Comparison of ENCODE assay signal across 1 cellular context in the genomic region with DNA sequence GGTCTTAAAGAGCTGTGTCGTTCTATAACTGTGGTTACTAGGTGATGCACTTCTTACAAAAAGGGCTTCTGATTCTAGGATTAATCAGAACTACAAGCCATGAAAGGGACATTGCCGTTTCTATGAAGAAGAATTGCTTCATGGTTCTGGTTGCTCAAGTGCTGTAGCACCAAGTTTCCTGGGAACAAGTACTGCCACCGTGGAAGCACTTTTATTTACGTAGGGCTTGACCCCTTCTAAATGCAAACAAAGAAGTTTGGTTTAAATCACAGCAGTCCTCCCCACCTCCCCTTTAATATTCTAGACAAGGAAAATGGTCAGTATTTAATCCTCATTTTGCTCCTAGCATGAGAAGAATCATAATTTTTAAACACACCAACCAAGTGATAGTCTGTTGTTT.
A peak's percentile ranks its signal among the peaks of the same experiment; 100 is the strongest.
TF ChIP-seq lines count a peak whose summit lies in the region.

No MANE protein-coding gene starts in this region.

TF ChIP-seq in HepG2, 621 proteins besides CTCF, POLR2A, EP300 and RAD21 (continued from another document and continues in another):
- TF ChIP-seq, protein P1, sequence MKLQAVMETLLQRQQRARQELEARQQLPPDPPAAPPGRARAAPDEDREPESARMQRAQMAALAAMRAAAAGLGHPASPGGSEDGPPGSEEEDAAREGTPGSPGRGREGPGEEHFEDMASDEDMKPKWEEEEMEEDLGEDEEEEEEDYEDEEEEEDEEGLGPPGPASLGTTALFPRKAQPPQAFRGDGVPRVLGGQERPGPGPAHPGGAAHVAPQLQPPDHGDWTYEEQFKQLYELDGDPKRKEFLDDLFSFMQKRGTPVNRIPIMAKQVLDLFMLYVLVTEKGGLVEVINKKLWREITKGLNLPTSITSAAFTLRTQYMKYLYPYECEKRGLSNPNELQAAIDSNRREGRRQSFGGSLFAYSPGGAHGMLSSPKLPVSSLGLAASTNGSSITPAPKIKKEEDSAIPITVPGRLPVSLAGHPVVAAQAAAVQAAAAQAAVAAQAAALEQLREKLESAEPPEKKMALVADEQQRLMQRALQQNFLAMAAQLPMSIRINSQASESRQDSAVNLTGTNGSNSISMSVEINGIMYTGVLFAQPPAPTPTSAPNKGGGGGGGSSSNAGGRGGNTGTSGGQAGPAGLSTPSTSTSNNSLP (IDR thresholded peaks at IDR 0.05; ENCODE audit: low read depth, low read length): no peak
- TF ChIP-seq JARID2 (CRISPR knock-in tag; IDR thresholded peaks at IDR 0.05; ENCODE audit: insufficient replicate concordance): no peak
- TF ChIP-seq, protein P2, sequence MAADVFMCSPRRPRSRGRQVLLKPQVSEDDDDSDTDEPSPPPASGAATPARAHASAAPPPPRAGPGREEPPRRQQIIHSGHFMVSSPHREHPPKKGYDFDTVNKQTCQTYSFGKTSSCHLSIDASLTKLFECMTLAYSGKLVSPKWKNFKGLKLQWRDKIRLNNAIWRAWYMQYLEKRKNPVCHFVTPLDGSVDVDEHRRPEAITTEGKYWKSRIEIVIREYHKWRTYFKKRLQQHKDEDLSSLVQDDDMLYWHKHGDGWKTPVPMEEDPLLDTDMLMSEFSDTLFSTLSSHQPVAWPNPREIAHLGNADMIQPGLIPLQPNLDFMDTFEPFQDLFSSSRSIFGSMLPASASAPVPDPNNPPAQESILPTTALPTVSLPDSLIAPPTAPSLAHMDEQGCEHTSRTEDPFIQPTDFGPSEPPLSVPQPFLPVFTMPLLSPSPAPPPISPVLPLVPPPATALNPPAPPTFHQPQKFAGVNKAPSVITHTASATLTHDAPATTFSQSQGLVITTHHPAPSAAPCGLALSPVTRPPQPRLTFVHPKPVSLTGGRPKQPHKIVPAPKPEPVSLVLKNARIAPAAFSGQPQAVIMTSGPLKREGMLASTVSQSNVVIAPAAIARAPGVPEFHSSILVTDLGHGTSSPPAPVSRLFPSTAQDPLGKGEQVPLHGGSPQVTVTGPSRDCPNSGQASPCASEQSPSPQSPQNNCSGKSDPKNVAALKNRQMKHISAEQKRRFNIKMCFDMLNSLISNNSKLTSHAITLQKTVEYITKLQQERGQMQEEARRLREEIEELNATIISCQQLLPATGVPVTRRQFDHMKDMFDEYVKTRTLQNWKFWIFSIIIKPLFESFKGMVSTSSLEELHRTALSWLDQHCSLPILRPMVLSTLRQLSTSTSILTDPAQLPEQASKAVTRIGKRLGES (CRISPR knock-in tag; IDR thresholded peaks at IDR 0.05; ENCODE audit: borderline replicate concordance): no peak
- no peak for TF ChIP-seq ZNF441 (CRISPR knock-in tag; IDR thresholded peaks at IDR 0.05; ENCODE audit: borderline replicate concordance)
- TF ChIP-seq, protein P3, sequence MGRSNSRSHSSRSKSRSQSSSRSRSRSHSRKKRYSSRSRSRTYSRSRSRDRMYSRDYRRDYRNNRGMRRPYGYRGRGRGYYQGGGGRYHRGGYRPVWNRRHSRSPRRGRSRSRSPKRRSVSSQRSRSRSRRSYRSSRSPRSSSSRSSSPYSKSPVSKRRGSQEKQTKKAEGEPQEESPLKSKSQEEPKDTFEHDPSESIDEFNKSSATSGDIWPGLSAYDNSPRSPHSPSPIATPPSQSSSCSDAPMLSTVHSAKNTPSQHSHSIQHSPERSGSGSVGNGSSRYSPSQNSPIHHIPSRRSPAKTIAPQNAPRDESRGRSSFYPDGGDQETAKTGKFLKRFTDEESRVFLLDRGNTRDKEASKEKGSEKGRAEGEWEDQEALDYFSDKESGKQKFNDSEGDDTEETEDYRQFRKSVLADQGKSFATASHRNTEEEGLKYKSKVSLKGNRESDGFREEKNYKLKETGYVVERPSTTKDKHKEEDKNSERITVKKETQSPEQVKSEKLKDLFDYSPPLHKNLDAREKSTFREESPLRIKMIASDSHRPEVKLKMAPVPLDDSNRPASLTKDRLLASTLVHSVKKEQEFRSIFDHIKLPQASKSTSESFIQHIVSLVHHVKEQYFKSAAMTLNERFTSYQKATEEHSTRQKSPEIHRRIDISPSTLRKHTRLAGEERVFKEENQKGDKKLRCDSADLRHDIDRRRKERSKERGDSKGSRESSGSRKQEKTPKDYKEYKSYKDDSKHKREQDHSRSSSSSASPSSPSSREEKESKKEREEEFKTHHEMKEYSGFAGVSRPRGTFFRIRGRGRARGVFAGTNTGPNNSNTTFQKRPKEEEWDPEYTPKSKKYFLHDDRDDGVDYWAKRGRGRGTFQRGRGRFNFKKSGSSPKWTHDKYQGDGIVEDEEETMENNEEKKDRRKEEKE (IDR thresholded peaks at IDR 0.05): no peak
- TF ChIP-seq ZNF883 (CRISPR knock-in tag; IDR thresholded peaks at IDR 0.05; ENCODE audit: not compliant biosample characterization): no peak
- TF ChIP-seq CEBPG (CRISPR knock-in tag; IDR thresholded peaks at IDR 0.05): peak; percentile 83
- TF ChIP-seq, protein P4, sequence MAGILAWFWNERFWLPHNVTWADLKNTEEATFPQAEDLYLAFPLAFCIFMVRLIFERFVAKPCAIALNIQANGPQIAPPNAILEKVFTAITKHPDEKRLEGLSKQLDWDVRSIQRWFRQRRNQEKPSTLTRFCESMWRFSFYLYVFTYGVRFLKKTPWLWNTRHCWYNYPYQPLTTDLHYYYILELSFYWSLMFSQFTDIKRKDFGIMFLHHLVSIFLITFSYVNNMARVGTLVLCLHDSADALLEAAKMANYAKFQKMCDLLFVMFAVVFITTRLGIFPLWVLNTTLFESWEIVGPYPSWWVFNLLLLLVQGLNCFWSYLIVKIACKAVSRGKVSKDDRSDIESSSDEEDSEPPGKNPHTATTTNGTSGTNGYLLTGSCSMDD (CRISPR knock-in tag; IDR thresholded peaks at IDR 0.05): no peak
- 0 out of 2 replicates have a peak, but pooled peaks have one; percentile 58 for TF ChIP-seq KDM1A (CRISPR knock-in tag; IDR thresholded peaks at IDR 0.05)
- TF ChIP-seq, protein P5, sequence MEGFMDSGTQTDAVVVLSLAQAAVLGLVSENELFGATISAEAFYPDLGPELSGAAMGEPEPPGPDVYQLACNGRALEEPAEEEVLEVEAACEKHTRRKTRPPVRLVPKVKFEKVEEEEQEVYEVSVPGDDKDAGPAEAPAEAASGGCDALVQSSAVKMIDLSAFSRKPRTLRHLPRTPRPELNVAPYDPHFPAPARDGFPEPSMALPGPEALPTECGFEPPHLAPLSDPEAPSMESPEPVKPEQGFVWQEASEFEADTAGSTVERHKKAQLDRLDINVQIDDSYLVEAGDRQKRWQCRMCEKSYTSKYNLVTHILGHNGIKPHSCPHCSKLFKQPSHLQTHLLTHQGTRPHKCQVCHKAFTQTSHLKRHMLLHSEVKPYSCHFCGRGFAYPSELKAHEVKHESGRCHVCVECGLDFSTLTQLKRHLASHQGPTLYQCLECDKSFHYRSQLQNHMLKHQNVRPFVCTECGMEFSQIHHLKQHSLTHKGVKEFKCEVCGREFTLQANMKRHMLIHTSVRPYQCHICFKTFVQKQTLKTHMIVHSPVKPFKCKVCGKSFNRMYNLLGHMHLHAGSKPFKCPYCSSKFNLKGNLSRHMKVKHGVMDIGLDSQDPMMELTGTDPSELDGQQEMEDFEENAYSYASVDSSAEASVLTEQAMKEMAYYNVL (CRISPR knock-in tag; IDR thresholded peaks at IDR 0.05; ENCODE audit: borderline replicate concordance): no peak
- TF ChIP-seq, protein P6, sequence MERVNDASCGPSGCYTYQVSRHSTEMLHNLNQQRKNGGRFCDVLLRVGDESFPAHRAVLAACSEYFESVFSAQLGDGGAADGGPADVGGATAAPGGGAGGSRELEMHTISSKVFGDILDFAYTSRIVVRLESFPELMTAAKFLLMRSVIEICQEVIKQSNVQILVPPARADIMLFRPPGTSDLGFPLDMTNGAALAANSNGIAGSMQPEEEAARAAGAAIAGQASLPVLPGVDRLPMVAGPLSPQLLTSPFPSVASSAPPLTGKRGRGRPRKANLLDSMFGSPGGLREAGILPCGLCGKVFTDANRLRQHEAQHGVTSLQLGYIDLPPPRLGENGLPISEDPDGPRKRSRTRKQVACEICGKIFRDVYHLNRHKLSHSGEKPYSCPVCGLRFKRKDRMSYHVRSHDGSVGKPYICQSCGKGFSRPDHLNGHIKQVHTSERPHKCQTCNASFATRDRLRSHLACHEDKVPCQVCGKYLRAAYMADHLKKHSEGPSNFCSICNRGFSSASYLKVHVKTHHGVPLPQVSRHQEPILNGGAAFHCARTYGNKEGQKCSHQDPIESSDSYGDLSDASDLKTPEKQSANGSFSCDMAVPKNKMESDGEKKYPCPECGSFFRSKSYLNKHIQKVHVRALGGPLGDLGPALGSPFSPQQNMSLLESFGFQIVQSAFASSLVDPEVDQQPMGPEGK (CRISPR knock-in tag; IDR thresholded peaks at IDR 0.05): peak; percentile 77
- TF ChIP-seq ZNF101 (CRISPR knock-in tag; IDR thresholded peaks at IDR 0.05; ENCODE audit: borderline replicate concordance, low read depth): no peak
- no peak for TF ChIP-seq WIZ (CRISPR knock-in tag; IDR thresholded peaks at IDR 0.05)
- TF ChIP-seq ZNF263 (CRISPR knock-in tag; IDR thresholded peaks at IDR 0.05): no peak; the same call in 1 of the 2 replicates
- TF ChIP-seq, protein P7, sequence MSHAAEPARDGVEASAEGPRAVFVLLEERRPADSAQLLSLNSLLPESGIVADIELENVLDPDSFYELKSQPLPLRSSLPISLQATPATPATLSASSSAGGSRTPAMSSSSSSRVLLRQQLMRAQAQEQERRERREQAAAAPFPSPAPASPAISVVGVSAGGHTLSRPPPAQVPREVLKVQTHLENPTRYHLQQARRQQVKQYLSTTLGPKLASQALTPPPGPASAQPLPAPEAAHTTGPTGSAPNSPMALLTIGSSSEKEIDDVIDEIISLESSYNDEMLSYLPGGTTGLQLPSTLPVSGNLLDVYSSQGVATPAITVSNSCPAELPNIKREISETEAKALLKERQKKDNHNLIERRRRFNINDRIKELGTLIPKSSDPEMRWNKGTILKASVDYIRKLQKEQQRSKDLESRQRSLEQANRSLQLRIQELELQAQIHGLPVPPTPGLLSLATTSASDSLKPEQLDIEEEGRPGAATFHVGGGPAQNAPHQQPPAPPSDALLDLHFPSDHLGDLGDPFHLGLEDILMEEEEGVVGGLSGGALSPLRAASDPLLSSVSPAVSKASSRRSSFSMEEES (CRISPR knock-in tag; IDR thresholded peaks at IDR 0.05): no peak
- TF ChIP-seq SOX13 (IDR thresholded peaks at IDR 0.05): no peak
- peak in 1 of 2 experiments; percentile 79; a peak in 2 of 4 replicates for TF ChIP-seq SOX13 (CRISPR knock-in tag; conservative IDR thresholded peaks at IDR 0.05 in 1 of 2, IDR thresholded peaks at IDR 0.05 in 1 of 2)
- TF ChIP-seq, protein P8, sequence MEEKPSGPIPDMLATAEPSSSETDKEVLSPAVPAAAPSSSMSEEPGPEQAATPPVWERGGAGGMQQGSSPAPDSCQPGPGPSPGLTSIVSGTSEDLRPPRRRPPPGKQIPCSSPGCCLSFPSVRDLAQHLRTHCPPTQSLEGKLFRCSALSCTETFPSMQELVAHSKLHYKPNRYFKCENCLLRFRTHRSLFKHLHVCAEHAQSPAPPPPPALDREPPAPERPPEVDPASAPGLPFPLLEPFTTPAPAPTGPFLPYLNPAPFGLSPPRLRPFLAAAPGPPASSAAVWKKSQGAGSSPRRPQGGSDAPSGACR (CRISPR knock-in tag; IDR thresholded peaks at IDR 0.05): no peak
- TF ChIP-seq ZFP36L1 (CRISPR knock-in tag; IDR thresholded peaks at IDR 0.05): no peak
- TF ChIP-seq ZNF256 (CRISPR knock-in tag; conservative IDR thresholded peaks at IDR 0.05): no peak
- TF ChIP-seq GATAD2A (CRISPR knock-in tag; IDR thresholded peaks at IDR 0.05): peak; percentile 90
- no peak for TF ChIP-seq ZFP41 (CRISPR knock-in tag; IDR thresholded peaks at IDR 0.05; ENCODE audit: borderline replicate concordance)
- TF ChIP-seq, protein P9, sequence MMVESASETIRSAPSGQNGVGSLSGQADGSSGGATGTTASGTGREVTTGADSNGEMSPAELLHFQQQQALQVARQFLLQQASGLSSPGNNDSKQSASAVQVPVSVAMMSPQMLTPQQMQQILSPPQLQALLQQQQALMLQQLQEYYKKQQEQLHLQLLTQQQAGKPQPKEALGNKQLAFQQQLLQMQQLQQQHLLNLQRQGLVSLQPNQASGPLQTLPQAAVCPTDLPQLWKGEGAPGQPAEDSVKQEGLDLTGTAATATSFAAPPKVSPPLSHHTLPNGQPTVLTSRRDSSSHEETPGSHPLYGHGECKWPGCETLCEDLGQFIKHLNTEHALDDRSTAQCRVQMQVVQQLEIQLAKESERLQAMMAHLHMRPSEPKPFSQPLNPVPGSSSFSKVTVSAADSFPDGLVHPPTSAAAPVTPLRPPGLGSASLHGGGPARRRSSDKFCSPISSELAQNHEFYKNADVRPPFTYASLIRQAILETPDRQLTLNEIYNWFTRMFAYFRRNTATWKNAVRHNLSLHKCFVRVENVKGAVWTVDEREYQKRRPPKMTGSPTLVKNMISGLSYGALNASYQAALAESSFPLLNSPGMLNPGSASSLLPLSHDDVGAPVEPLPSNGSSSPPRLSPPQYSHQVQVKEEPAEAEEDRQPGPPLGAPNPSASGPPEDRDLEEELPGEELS (CRISPR knock-in tag; IDR thresholded peaks at IDR 0.05): 0 out of 2 replicates have a peak, but pooled peaks have one; percentile 42
- TF ChIP-seq FOXA3 (CRISPR knock-in tag; IDR thresholded peaks at IDR 0.05): peak; percentile 92
- TF ChIP-seq HMG20B (CRISPR knock-in tag; conservative IDR thresholded peaks at IDR 0.05): peak; percentile 99
- TF ChIP-seq, protein P10, sequence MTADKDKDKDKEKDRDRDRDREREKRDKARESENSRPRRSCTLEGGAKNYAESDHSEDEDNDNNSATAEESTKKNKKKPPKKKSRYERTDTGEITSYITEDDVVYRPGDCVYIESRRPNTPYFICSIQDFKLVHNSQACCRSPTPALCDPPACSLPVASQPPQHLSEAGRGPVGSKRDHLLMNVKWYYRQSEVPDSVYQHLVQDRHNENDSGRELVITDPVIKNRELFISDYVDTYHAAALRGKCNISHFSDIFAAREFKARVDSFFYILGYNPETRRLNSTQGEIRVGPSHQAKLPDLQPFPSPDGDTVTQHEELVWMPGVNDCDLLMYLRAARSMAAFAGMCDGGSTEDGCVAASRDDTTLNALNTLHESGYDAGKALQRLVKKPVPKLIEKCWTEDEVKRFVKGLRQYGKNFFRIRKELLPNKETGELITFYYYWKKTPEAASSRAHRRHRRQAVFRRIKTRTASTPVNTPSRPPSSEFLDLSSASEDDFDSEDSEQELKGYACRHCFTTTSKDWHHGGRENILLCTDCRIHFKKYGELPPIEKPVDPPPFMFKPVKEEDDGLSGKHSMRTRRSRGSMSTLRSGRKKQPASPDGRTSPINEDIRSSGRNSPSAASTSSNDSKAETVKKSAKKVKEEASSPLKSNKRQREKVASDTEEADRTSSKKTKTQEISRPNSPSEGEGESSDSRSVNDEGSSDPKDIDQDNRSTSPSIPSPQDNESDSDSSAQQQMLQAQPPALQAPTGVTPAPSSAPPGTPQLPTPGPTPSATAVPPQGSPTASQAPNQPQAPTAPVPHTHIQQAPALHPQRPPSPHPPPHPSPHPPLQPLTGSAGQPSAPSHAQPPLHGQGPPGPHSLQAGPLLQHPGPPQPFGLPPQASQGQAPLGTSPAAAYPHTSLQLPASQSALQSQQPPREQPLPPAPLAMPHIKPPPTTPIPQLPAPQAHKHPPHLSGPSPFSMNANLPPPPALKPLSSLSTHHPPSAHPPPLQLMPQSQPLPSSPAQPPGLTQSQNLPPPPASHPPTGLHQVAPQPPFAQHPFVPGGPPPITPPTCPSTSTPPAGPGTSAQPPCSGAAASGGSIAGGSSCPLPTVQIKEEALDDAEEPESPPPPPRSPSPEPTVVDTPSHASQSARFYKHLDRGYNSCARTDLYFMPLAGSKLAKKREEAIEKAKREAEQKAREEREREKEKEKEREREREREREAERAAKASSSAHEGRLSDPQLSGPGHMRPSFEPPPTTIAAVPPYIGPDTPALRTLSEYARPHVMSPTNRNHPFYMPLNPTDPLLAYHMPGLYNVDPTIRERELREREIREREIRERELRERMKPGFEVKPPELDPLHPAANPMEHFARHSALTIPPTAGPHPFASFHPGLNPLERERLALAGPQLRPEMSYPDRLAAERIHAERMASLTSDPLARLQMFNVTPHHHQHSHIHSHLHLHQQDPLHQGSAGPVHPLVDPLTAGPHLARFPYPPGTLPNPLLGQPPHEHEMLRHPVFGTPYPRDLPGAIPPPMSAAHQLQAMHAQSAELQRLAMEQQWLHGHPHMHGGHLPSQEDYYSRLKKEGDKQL (CRISPR knock-in tag; IDR thresholded peaks at IDR 0.05; ENCODE audit: low read depth): peak; percentile 69; the same call in 1 of the 2 replicates
- TF ChIP-seq ZNF788 (CRISPR knock-in tag; IDR thresholded peaks at IDR 0.05; ENCODE audit: borderline replicate concordance): no peak
- no peak for TF ChIP-seq ZNF577 (CRISPR knock-in tag; IDR thresholded peaks at IDR 0.05; ENCODE audit: borderline replicate concordance, low read depth)
- no peak for TF ChIP-seq ZBTB42 (CRISPR knock-in tag; IDR thresholded peaks at IDR 0.05)
